1 cellular context compared by ENCODE assay signal in the genomic region with DNA sequence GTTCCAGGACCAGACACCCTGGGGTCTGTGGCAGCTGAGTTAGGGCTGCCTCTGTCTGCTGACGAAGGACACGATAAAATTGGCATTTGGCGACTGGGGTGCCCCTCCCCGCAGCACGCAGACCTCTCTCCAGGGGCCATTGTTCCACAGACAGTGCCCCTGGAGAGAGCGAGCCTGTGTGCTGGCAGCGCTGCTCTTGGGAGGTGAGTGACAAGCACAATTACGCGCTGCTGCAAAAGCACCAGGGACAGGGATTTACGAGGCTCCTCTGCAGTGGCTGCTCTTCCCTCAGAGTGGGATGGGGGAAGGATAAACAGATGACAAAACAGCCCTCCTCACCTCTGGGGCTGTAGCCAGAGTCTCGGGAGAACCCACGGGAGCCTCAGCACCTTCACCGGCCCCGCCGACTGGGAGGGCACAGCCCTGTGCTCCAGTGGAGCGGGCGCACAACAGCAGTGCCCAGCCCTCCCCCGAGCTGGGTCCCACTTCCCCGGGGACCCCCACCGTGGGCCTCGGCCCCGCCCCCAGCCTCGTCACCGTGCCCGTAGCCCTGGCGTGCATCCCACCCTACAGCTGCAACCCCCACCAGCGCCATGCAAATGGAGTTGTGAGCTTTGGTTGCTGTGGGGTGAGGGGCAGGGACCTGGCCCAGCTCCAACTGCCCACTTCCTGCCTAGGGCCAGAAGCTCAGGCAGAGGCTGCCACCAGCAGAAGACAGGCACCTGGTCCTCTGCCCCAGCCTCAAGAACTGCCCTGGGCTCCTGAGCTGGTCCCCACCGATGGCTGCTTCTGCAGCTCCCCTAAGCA.
TF ChIP-seq lines count a peak whose summit lies in the region.

No MANE protein-coding gene starts in this region.

TF ChIP-seq in H1, 55 proteins besides CTCF, POLR2A, EP300 and RAD21:
- TF ChIP-seq SP4 (IDR thresholded peaks at IDR 0.05; ENCODE audit: low read length) (no peak), TAF7 (optimal IDR thresholded peaks at IDR 0.05; ENCODE audit: borderline replicate concordance, low read depth, low read length) (no peak), SP2 (IDR thresholded peaks at IDR 0.05; ENCODE audit: low read length) (no peak), CHD2 (IDR thresholded peaks at IDR 0.05; ENCODE audit: low read length) (no peak), TCF12 (IDR thresholded peaks at IDR 0.05; ENCODE audit: low read depth, low read length) (no peak), CTBP2 (IDR thresholded peaks at IDR 0.05; ENCODE audit: borderline replicate concordance, insufficient read depth, insufficient read length, low read length) (no peak), ATF2 (IDR thresholded peaks at IDR 0.05; ENCODE audit: low read length) (no peak), POLR2AphosphoS5 (IDR thresholded peaks at IDR 0.05; ENCODE audit: low read depth, low read length) (no peak), RFX5 (IDR thresholded peaks at IDR 0.05; ENCODE audit: borderline replicate concordance, low read depth, low read length) (no peak), BCL11A (IDR thresholded peaks at IDR 0.05; ENCODE audit: low read depth in 2 of 2, low read length in 2 of 2) (no peak), CEBPB (IDR thresholded peaks at IDR 0.05; ENCODE audit: low read depth, low read length) (no peak), SP1 (IDR thresholded peaks at IDR 0.05; ENCODE audit: low read depth, low read length) (no peak), EZH2 (IDR thresholded peaks at IDR 0.05; ENCODE audit: low read depth, low read length, severe bottlenecking) (no peak), EGR1 (IDR thresholded peaks at IDR 0.05; ENCODE audit: borderline replicate concordance, low read depth, low read length) (no peak), SRF (IDR thresholded peaks at IDR 0.05; ENCODE audit: low read depth, low read length) (no peak), USF2 (IDR thresholded peaks at IDR 0.05; ENCODE audit: low read length) (no peak), JUND (IDR thresholded peaks at IDR 0.05; ENCODE audit: low read length) (no peak), SUZ12 (IDR thresholded peaks at IDR 0.05; ENCODE audit: low read length) (no peak), FOSL1 (IDR thresholded peaks at IDR 0.05; ENCODE audit: insufficient read depth, low read depth, low read length) (no peak)
